In genomic region chr12:27995406-27995805, GRCh38 we compare ENCODE assay signal across 1 cellular context.
TF ChIP-seq lines count a peak whose summit lies in the region.

No MANE protein-coding gene starts in this region.

TF ChIP-seq in GM23338, 12 proteins besides CTCF, POLR2A, EP300 and RAD21 (continued from another document):
- no peak for TF ChIP-seq ZNF462 (CRISPR knock-in tag; IDR thresholded peaks at IDR 0.05)
- no peak for TF ChIP-seq ZNF331 (CRISPR knock-in tag; IDR thresholded peaks at IDR 0.05; ENCODE audit: low read depth)
